Comparison of ENCODE assay signal across 1 cellular context in genomic region chr1:202191391-202191790, GRCh38. TPM values are rescaled to one million over a fixed set of nuclear protein-coding genes. Genes with fewer than 3 reads are reported as not detected.
"Had no signal": no experiment of that assay in that cellular context is flagged by ENCODE, and none has a peak within 500 bp of the region (broad histone marks: within the 10 kb centered on the region; RNA-seq: fewer than 3 reads in every experiment).

No MANE protein-coding gene starts in this region.

RNA-seq across cellular contexts. Expression of gene LGR6, which starts 2.2 kb away (rescaled TPM):
- total RNA-seq: subcutaneous adipose tissue had no signal
